8 cellular contexts compared by ENCODE assay signal in genomic region chr17:7262192-7263070, GRCh38. TPM values are rescaled to one million over a fixed set of nuclear protein-coding genes. Genes with fewer than 3 reads are reported as not detected.
DNase-seq lines count a peak whose midpoint lies in the region; ATAC-seq, FAIRE-seq and TF ChIP-seq lines count a peak whose summit lies in the region.

TSS of gene CLDN7 (minus strand) at chr17:7262478. CDS start at chr17:7262043, 435 bp downstream.

- peaks cover 19% of the 10 kb centered on the region for H3K36me3 Mint-ChIP-seq in nephron (ENCODE audit: low read depth)

- H2BK5ac ChIP-seq in H1 (ENCODE audit: low read depth, low read length): peak within 1 kb of the TSS; percentile 98

- 0 out of 3 replicates have a peak, but pooled peaks of 1 of the 2 experiments have one; percentile 42 for TF ChIP-seq EP300 in H1 (IDR thresholded peaks at IDR 0.05; ENCODE audit: borderline replicate concordance in 1 of 2, low read depth in 2 of 2, low read length in 2 of 2)

- peak within 1 kb of the TSS; percentile 99 for H2AK5ac ChIP-seq in H1 (ENCODE audit: low read depth, low read length)

- no peak within 1 kb of the TSS for H2BK20ac ChIP-seq in H1 (ENCODE audit: low read length)

- H3K23me2 ChIP-seq in H1 (ENCODE audit: low read depth, low read length): peaks cover 13% of the 10 kb centered on the region

- H3K79me2 ChIP-seq in DOHH2 (ENCODE audit: control insufficient read depth, low read length): no peaks in the 10 kb centered on the region
- H3K79me2 ChIP-seq in H1 (ENCODE audit: control insufficient read depth in 1 of 2, insufficient read depth in 2 of 2, low read length in 2 of 2): peaks cover 0 to 31% of the 10 kb centered on the region in 2 experiments; a peak in 2 of 4 replicates
- H3K79me2 ChIP-seq in Karpas-422 (ENCODE audit: low read length): no peaks in the 10 kb centered on the region

- H3K9ac ChIP-seq in H1 (replicated peaks in 1 of 4; ENCODE audit: extremely low read depth in 1 of 4, low read depth in 3 of 4, low read length in 3 of 4) (peak within 1 kb of the TSS; percentile 94 to 98 (median 98)), Karpas-422 (ENCODE audit: low read length) (no peak within 1 kb of the TSS)

- peak within 1 kb of the TSS; percentile 73 for H3K14ac ChIP-seq in H1 (ENCODE audit: insufficient read length)

- H3K27ac ChIP-seq in DOHH2 (ENCODE audit: low read depth, low read length) (no peak within 1 kb of the TSS), H1 (ENCODE audit: low read depth, low read length) (peak within 1 kb of the TSS; percentile 91), Karpas-422 (ENCODE audit: low read length) (no peak within 1 kb of the TSS)

- H3K9me3 Mint-ChIP-seq in nephron: no peaks in the 10 kb centered on the region

- ATAC-seq in HG02759 (IDR thresholded peaks at IDR 0.05; ENCODE audit: unreplicated experiment) (no peak), GM18858 (IDR thresholded peaks at IDR 0.05; ENCODE audit: unreplicated experiment) (no peak)

- H2BK15ac ChIP-seq in H1 (ENCODE audit: low read length): peak within 1 kb of the TSS; percentile 20; the same call in 1 of the 2 replicates

- 2% methylated on average over 43 of the region's 71 CpGs; no CpG with 5 or more reads in 1 of the 2 experiments for WGBS in H1 (ENCODE audit: extremely low coverage in 1 of 2, insufficient coverage in 1 of 2, insufficient read length in 1 of 2, insufficient replicate concordance in 2 of 2, low coverage in 1 of 2, low lambda C conversion rate in 2 of 2, missing lambda C conversion rate in 1 of 2), 2 experiments

- peak within 1 kb of the TSS; percentile 96 for H3K4ac ChIP-seq in H1 (replicated peaks; ENCODE audit: insufficient read length, low read depth, low read length)

- DNase-seq in NCI-H345 (lab: John Stamatoyannopoulos, UW) (peak; percentile 87), H1 (ENCODE audit: low read depth in 1 of 2, low spot score in 2 of 2) (peak; percentile 90 to 94), Karpas-422 (no peak), erythroblast (lab: John Stamatoyannopoulos, UW) (no peak)

- no peaks in the 10 kb centered on the region for H3K9me3 ChIP-seq in DOHH2 (ENCODE audit: control insufficient read depth, insufficient read depth, low read length)
- H3K9me3 ChIP-seq in H1 (ENCODE audit: insufficient read depth in 2 of 2, low read depth in 1 of 2, low read length in 1 of 2): no peaks in the 10 kb centered on the region
- H3K9me3 ChIP-seq in Karpas-422 (ENCODE audit: low read length): no peaks in the 10 kb centered on the region

- H3K27me3 ChIP-seq in DOHH2 (ENCODE audit: control insufficient read depth, low read length) (peaks cover 32% of the 10 kb centered on the region), H1 (replicated peaks in 1 of 4; ENCODE audit: control insufficient read depth in 3 of 4, extremely low read depth in 1 of 4, insufficient read depth in 3 of 4, low read length in 3 of 4) (no peaks in the 10 kb centered on the region), Karpas-422 (ENCODE audit: low read length) (no peaks in the 10 kb centered on the region)

- peaks cover 18% of the 10 kb centered on the region for H3K36me3 ChIP-seq in DOHH2 (ENCODE audit: control insufficient read depth, low read length)
- peaks cover 0 to 24% (median 12%) of the 10 kb centered on the region in 4 experiments; a peak in 5 of 8 replicates for H3K36me3 ChIP-seq in H1 (ENCODE audit: control insufficient read depth in 2 of 4, insufficient read depth in 4 of 4, low read length in 3 of 4)
- no peaks in the 10 kb centered on the region for H3K36me3 ChIP-seq in Karpas-422 (ENCODE audit: insufficient read depth, low read length)

- H4K20me1 ChIP-seq in DOHH2 (ENCODE audit: control insufficient read depth, insufficient read depth, low read depth, low read length) (no peaks in the 10 kb centered on the region), H1 (replicated peaks in 1 of 2; ENCODE audit: control insufficient read depth in 1 of 2, insufficient read depth in 2 of 2, low read length in 2 of 2) (peaks cover 6 to 11% of the 10 kb centered on the region in 2 experiments), Karpas-422 (ENCODE audit: insufficient read depth, low read depth, low read length) (no peaks in the 10 kb centered on the region)

- peak within 1 kb of the TSS; percentile 70 to 98 (median 91) for H3K27ac Mint-ChIP-seq in nephron

- FAIRE-seq in H1 (lab: Jason Lieb, UNC): no peak

- H3K4me2 ChIP-seq in DOHH2 (ENCODE audit: low read length) (peak within 1 kb of the TSS; percentile 87), H1 (ENCODE audit: insufficient read depth in 1 of 2, low read depth in 2 of 2, low read length in 2 of 2) (peak within 1 kb of the TSS; percentile 91 to 97), Karpas-422 (ENCODE audit: low read depth, low read length, poor library complexity, severe bottlenecking) (no peak within 1 kb of the TSS)

- TF ChIP-seq POLR2A in H1 (IDR thresholded peaks at IDR 0.05; ENCODE audit: control extremely low read depth in 1 of 2, low read depth in 2 of 2, low read length in 2 of 2) (peak; percentile 98 to 99), erythroblast (IDR thresholded peaks at IDR 0.05; ENCODE audit: low read length) (no peak)

- H3K79me1 ChIP-seq in H1 (ENCODE audit: low read depth, low read length): peaks cover 9% of the 10 kb centered on the region

- H3K9me2 ChIP-seq in DOHH2 (replicated peaks; ENCODE audit: control insufficient read depth, low read length): no peaks in the 10 kb centered on the region
- no peaks in the 10 kb centered on the region for H3K9me2 ChIP-seq in Karpas-422 (replicated peaks; ENCODE audit: insufficient read depth, low read length)

- peaks cover 11% of the 10 kb centered on the region for H3K4me1 Mint-ChIP-seq in nephron

- peak within 1 kb of the TSS; percentile 80 to 90 (median 89) for H3K4me3 Mint-ChIP-seq in nephron

- H3K23ac ChIP-seq in H1 (ENCODE audit: insufficient read length): no peak within 1 kb of the TSS

- TF ChIP-seq CTCF in DOHH2 (IDR thresholded peaks at IDR 0.05; ENCODE audit: low read depth, low read length, poor library complexity, severe bottlenecking): no peak
- TF ChIP-seq CTCF in H1 (IDR thresholded peaks at IDR 0.05; ENCODE audit: control extremely low read depth in 1 of 3, insufficient read depth in 1 of 3, low read depth in 1 of 3, low read length in 3 of 3): peak in 2 of 3 experiments; percentile 17 to 37; a peak in 2 of 4 replicates
- TF ChIP-seq CTCF in nephron (IDR thresholded peaks at IDR 0.05; ENCODE audit: unreplicated experiment in 3 of 3): no peak

- peak within 1 kb of the TSS; percentile 98 for H2BK12ac ChIP-seq in H1 (ENCODE audit: low read depth, low read length)

- peak within 1 kb of the TSS; percentile 75 for H4K5ac ChIP-seq in H1 (ENCODE audit: insufficient read length, low read depth, low read length)

- H3K4me3 ChIP-seq in DOHH2 (ENCODE audit: low read length) (peak within 1 kb of the TSS; percentile 62), H1 (ENCODE audit: extremely low read depth in 1 of 4, insufficient read depth in 2 of 4, low read depth in 3 of 4, low read length in 4 of 4) (peak within 1 kb of the TSS; percentile 93 to 98 (median 96)), Karpas-422 (ENCODE audit: low read length) (no peak within 1 kb of the TSS)

- peaks cover 31% of the 10 kb centered on the region for H3K4me1 ChIP-seq in DOHH2 (ENCODE audit: control insufficient read depth, low read length)
- peaks cover 5 to 15% (median 7%) of the 10 kb centered on the region in 4 experiments; a peak in 6 of 7 replicates for H3K4me1 ChIP-seq in H1 (replicated peaks in 1 of 4; ENCODE audit: control insufficient read depth in 3 of 4, insufficient read depth in 4 of 4, low read length in 3 of 4)
- H3K4me1 ChIP-seq in Karpas-422 (ENCODE audit: low read length): no peaks in the 10 kb centered on the region

- H3K18ac ChIP-seq in H1 (ENCODE audit: extremely low read depth, low read length): peak within 1 kb of the TSS; percentile 94

- H4K8ac ChIP-seq in H1 (ENCODE audit: extremely low read depth, insufficient read depth, low read length): peak within 1 kb of the TSS; percentile 98

- CTCF ChIA-PET in H1 (lab: Charles Lee; ENCODE audit: partially characterized antibody): interaction anchor here (1.0 to 1.5 kb wide), 4 partner anchors 11 to 49 kb away, joined by 3 to 4 read pairs (median 4); partner anchors contain the start of genes CTDNEP1 and SLC2A4

- peaks cover 78% of the 10 kb centered on the region for H3K27me3 Mint-ChIP-seq in nephron (ENCODE audit: low read depth)

- H2AFZ ChIP-seq in H1 (ENCODE audit: low read length) (no peak within 1 kb of the TSS; the same call in 1 of the 2 replicates), Karpas-422 (ENCODE audit: low read length) (no peak within 1 kb of the TSS)

- no peak; a peak in 1 of 4 replicates for TF ChIP-seq RAD21 in H1 (IDR thresholded peaks at IDR 0.05 in 1 of 2, conservative IDR thresholded peaks at IDR 0.05 in 1 of 2; ENCODE audit: low read depth in 2 of 2, low read length in 2 of 2)

- peaks cover 6% of the 10 kb centered on the region; the same call in 1 of the 2 replicates for H3F3A ChIP-seq in DOHH2 (ENCODE audit: control insufficient read depth, insufficient read depth)

- peak within 1 kb of the TSS; percentile 95 for H4K91ac ChIP-seq in H1 (replicated peaks; ENCODE audit: insufficient read length, low read length)

- peak within 1 kb of the TSS; percentile 61 for H3K56ac ChIP-seq in H1 (replicated peaks; ENCODE audit: insufficient read length, low read depth, low read length)

- POLR2A ChIA-PET in H1 (lab: Charles Lee; ENCODE audit: partially characterized antibody): interaction anchor here (0.6 to 13.7 kb wide), 27 partner anchors 8 to 298 kb away, joined by 3 to 159 read pairs (median 6); partner anchors contain the start of genes ACADVL, CTDNEP1, DLG4 and DVL2

- no peak within 1 kb of the TSS for H2BK120ac ChIP-seq in H1 (replicated peaks; ENCODE audit: low read depth, low read length)

TF ChIP-seq in H1, 55 proteins besides CTCF, POLR2A, EP300 and RAD21 (continues in another document):
- TF ChIP-seq PHF8 (conservative IDR thresholded peaks at IDR 0.05; ENCODE audit: low read depth, low read length): peak; percentile 77
- TF ChIP-seq NANOG (IDR thresholded peaks at IDR 0.05; ENCODE audit: insufficient read depth, low read depth, low read length, poor library complexity, severe bottlenecking): no peak
- no peak for TF ChIP-seq MAFK (IDR thresholded peaks at IDR 0.05; ENCODE audit: low read depth, low read length)
- peak in 1 of 2 experiments; percentile 53; a peak in 1 of 4 replicates for TF ChIP-seq HDAC2 (IDR thresholded peaks at IDR 0.05; ENCODE audit: borderline replicate concordance in 1 of 2, low read depth in 2 of 2, low read length in 2 of 2)

RNA-seq across cellular contexts. Expression of gene CLDN7, which starts in this region (rescaled TPM):
- 119 and 129 TPM in 2 replicates for total RNA-seq in H1 (2021; fragmentation: NEBNext Ultra II Directional; extraction: Animal tissue kit (Norgen Biotek cat#: 25700))
- 118 and 196 TPM in 2 replicates for polyA plus RNA-seq in H1 (2011; rRNA removed)
- polyA plus RNA-seq in H1 (2011; cell fraction: cytosol; rRNA removed): 147 TPM
- polyA plus RNA-seq in H1 (2011; cell fraction: nucleus; rRNA removed): 215 TPM
- 88.4 to 177 TPM (median 174 TPM) in 4 replicates for polyA plus RNA-seq in H1 (2012, experiment 1 of 2)
- polyA plus RNA-seq in H1 (2012, experiment 2 of 2): 158 TPM
- polyA plus RNA-seq in H1 (2013, experiment 1 of 2): 157 TPM
- 171 TPM for polyA plus RNA-seq in H1 (2013, experiment 2 of 2)
- 58.0 and 75.5 TPM in 2 replicates for polyA minus RNA-seq in H1 (2011; rRNA and poly(A)+ RNA removed)
- 48.6 TPM for polyA minus RNA-seq in H1 (2011; cell fraction: cytosol; rRNA and poly(A)+ RNA removed)
- 91.4 TPM for polyA minus RNA-seq in H1 (2011; cell fraction: nucleus; rRNA and poly(A)+ RNA removed)
- not detected in 2 replicates for total RNA-seq in Karpas-422 (2014; rRNA removed; shearing (Covaris generic); ENCODE audit: low replicate concordance)

Comparison
In these comparisons a context has a peak if more than half of its experiments do, and no peak if none do; other contexts are left out.
1. RNA of gene CLDN7 (total RNA-seq): 119 to 129 TPM in H1; not detected in Karpas-422; every median in the first group is over 100 times any median in the second.
2. CTCF ChIP-seq: peak in H1 (2 of 3); none in DOHH2 (single experiment) and nephron (0 of 3).
3. DNase-seq: peak in NCI-H345 (single experiment) and H1 (2 of 2); none in Karpas-422 (single experiment) and erythroblast (0 of 2).